8 cellular contexts compared by ENCODE assay signal in the genomic region with DNA sequence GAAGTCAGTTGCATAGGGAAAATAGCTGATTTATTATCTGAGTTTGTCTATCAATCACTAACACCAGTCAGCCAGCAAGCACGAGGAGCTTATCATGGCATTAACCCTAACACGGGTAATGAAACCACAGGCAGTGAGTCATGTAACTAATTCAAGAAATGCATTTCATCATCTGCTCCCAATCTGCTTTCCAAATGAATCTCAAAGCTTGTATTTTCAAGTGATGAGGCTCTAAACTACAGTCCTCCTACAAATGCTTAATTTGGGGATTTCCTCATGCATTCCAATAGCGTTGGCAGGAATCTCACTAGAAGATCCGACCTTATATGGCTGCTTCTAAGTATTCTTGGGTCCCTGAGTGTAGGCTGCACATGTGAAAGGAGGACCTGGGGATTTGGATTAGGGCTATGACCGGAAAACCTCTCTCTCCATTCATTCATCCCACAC.
A peak's percentile ranks its signal among the peaks of the same experiment; 100 is the strongest.
DNase-seq lines count a peak whose midpoint lies in the region; ATAC-seq, FAIRE-seq and TF ChIP-seq lines count a peak whose summit lies in the region.

No MANE protein-coding gene starts in this region.

- TF ChIP-seq CTCF in bronchial epithelial cell (IDR thresholded peaks at IDR 0.05; ENCODE audit: insufficient read depth, low read length, severe bottlenecking) (no peak), osteoblast (IDR thresholded peaks at IDR 0.05; ENCODE audit: extremely low read depth, low read depth, low read length) (no peak), neural progenitor cell (IDR thresholded peaks at IDR 0.05) (no peak), endothelial cell (IDR thresholded peaks at IDR 0.05; ENCODE audit: unreplicated experiment) (no peak)

- no peaks in the 10 kb centered on the region for H4K20me1 ChIP-seq in osteoblast (ENCODE audit: insufficient read depth, low read length)
- no peaks in the 10 kb centered on the region for H4K20me1 ChIP-seq in neural progenitor cell (ENCODE audit: low read depth)

- POLR2A ChIA-PET in activated CD4-positive, alpha-beta memory T cell treated with anti-CD3 and anti-CD28 coated beads, Interleukin-2, amount 10 ng/mL, durations not matched to agents 7 days and 5 days (lab: Charles Lee), result no interaction called here

- H3K27ac Mint-ChIP-seq in neural progenitor cell, result no peak overlapping the region
- H3K27ac Mint-ChIP-seq in endothelial cell (ENCODE audit: unreplicated experiment), result no peak overlapping the region
- H3K27ac Mint-ChIP-seq in activated CD4-positive, alpha-beta memory T cell treated with anti-CD3 and anti-CD28 coated beads, Interleukin-2, amount 10 ng/mL, durations not matched to agents 7 days and 5 days, result no peak overlapping the region

- no peak overlapping the region for H2AFZ ChIP-seq in osteoblast (ENCODE audit: low read length)
- no peak overlapping the region for H2AFZ ChIP-seq in neural progenitor cell (replicated peaks)

- no peaks in the 10 kb centered on the region for H3K36me3 ChIP-seq in bronchial epithelial cell (ENCODE audit: control insufficient read depth, insufficient read depth, low read length)
- H3K36me3 ChIP-seq in osteoblast (ENCODE audit: insufficient read depth, low read length), result no peaks in the 10 kb centered on the region
- no peaks in the 10 kb centered on the region for H3K36me3 ChIP-seq in neural progenitor cell

- H3K4me3 ChIP-seq in bronchial epithelial cell (ENCODE audit: low read depth, low read length) (no peak overlapping the region), osteoblast (ENCODE audit: insufficient read depth, low read length) (no peak overlapping the region), neural progenitor cell (no peak overlapping the region)

- H3K4me3 Mint-ChIP-seq in neural progenitor cell (no peak overlapping the region), endothelial cell (ENCODE audit: unreplicated experiment) (no peak overlapping the region)
- no peak overlapping the region for H3K4me3 Mint-ChIP-seq in activated CD4-positive, alpha-beta memory T cell treated with anti-CD3 and anti-CD28 coated beads, Interleukin-2, amount 10 ng/mL, durations not matched to agents 7 days and 5 days

- peaks cover 9% of the 10 kb centered on the region for H3K27me3 ChIP-seq in bronchial epithelial cell (ENCODE audit: control insufficient read depth, insufficient read depth, low read length)
- peaks cover 3% of the 10 kb centered on the region for H3K27me3 ChIP-seq in osteoblast (ENCODE audit: insufficient read depth, low read length)
- no peaks in the 10 kb centered on the region for H3K27me3 ChIP-seq in neural progenitor cell

- H3K9ac ChIP-seq in neural progenitor cell, result no peak overlapping the region

- H3K4me2 ChIP-seq in osteoblast (ENCODE audit: insufficient read depth, low read length) (no peak overlapping the region), neural progenitor cell (no peak overlapping the region)

- H3K4me1 ChIP-seq in osteoblast (ENCODE audit: insufficient read depth, low read length), result peaks cover 15% of the 10 kb centered on the region
- no peaks in the 10 kb centered on the region for H3K4me1 ChIP-seq in neural progenitor cell

- CTCF ChIA-PET in activated CD4-positive, alpha-beta memory T cell treated with anti-CD3 and anti-CD28 coated beads, Interleukin-2, amount 10 ng/mL, durations not matched to agents 7 days and 5 days (lab: Charles Lee), result interaction anchor here (0.8 kb wide), 1 partner anchor 137 kb away, joined by 3 read pairs; no protein-coding TSS in a partner anchor

- H3K4me1 Mint-ChIP-seq in neural progenitor cell (no peaks in the 10 kb centered on the region), endothelial cell (ENCODE audit: unreplicated experiment) (peaks cover 9% of the 10 kb centered on the region)
- no peaks in the 10 kb centered on the region for H3K4me1 Mint-ChIP-seq in activated CD4-positive, alpha-beta memory T cell treated with anti-CD3 and anti-CD28 coated beads, Interleukin-2, amount 10 ng/mL, durations not matched to agents 7 days and 5 days

- no peaks in the 10 kb centered on the region for H3K27me3 Mint-ChIP-seq in neural progenitor cell (ENCODE audit: insufficient read depth, low read depth)
- H3K27me3 Mint-ChIP-seq in endothelial cell (ENCODE audit: unreplicated experiment), result peaks cover 3% of the 10 kb centered on the region
- H3K27me3 Mint-ChIP-seq in activated CD4-positive, alpha-beta memory T cell treated with anti-CD3 and anti-CD28 coated beads, Interleukin-2, amount 10 ng/mL, durations not matched to agents 7 days and 5 days, result peaks cover 3% of the 10 kb centered on the region

- peak; percentile 99 for FAIRE-seq in bronchial epithelial cell (lab: Jason Lieb, UNC)

- H3F3A ChIP-seq in neural progenitor cell (ENCODE audit: low read depth), result no peaks in the 10 kb centered on the region

- ATAC-seq in GM18868 (IDR thresholded peaks at IDR 0.05; ENCODE audit: unreplicated experiment), result peak; percentile 47

- H3K9me3 Mint-ChIP-seq in neural progenitor cell, result no peaks in the 10 kb centered on the region
- no peaks in the 10 kb centered on the region for H3K9me3 Mint-ChIP-seq in endothelial cell (ENCODE audit: unreplicated experiment)
- H3K9me3 Mint-ChIP-seq in activated CD4-positive, alpha-beta memory T cell treated with anti-CD3 and anti-CD28 coated beads, Interleukin-2, amount 10 ng/mL, durations not matched to agents 7 days and 5 days, result no peaks in the 10 kb centered on the region

- H3K79me2 ChIP-seq in osteoblast (ENCODE audit: insufficient read depth, low read length), result no peaks in the 10 kb centered on the region
- no peaks in the 10 kb centered on the region for H3K79me2 ChIP-seq in neural progenitor cell (ENCODE audit: low read depth)

- peak; percentile 59 for DNase-seq in HK-2 (ENCODE audit: unreplicated experiment)
- peak; percentile 94 for DNase-seq in bronchial epithelial cell (ENCODE audit: low read depth)
- peak; percentile 86 for DNase-seq in osteoblast (ENCODE audit: insufficient read length, low spot score, missing footprints)
- DNase-seq in neural progenitor cell (ENCODE audit: low spot score), result no peak
- no peak for DNase-seq in endothelial cell (ENCODE audit: low spot score)
- DNase-seq in NCI-H345 treated with DMSO at 0.1 percent for 48 hours (lab: John Stamatoyannopoulos, UW; ENCODE audit: unreplicated experiment), result no peak
- no peak for DNase-seq in activated CD4-positive, alpha-beta memory T cell treated with anti-CD3 and anti-CD28 coated beads, Interleukin-2, amount 10 ng/mL, durations not matched to agents 7 days and 5 days

- H3K27ac ChIP-seq in osteoblast (ENCODE audit: low read depth, low read length) (no peak overlapping the region), neural progenitor cell (no peak overlapping the region)

- H3K36me3 Mint-ChIP-seq in neural progenitor cell (no peaks in the 10 kb centered on the region), endothelial cell (ENCODE audit: low read depth, unreplicated experiment) (no peaks in the 10 kb centered on the region)
- H3K36me3 Mint-ChIP-seq in activated CD4-positive, alpha-beta memory T cell treated with anti-CD3 and anti-CD28 coated beads, Interleukin-2, amount 10 ng/mL, durations not matched to agents 7 days and 5 days (ENCODE audit: low read depth), result no peaks in the 10 kb centered on the region

- H3K9me3 ChIP-seq in osteoblast (ENCODE audit: low read depth, low read length) (no peaks in the 10 kb centered on the region), neural progenitor cell (ENCODE audit: low read depth) (no peaks in the 10 kb centered on the region)

Comparison
In these comparisons a context has a peak if more than half of its experiments do, and no peak if none do; other contexts are left out.
1. DNase-seq: peak in HK-2 (single experiment), bronchial epithelial cell (single experiment) and osteoblast (single experiment); none in neural progenitor cell (single experiment), endothelial cell (single experiment), NCI-H345 treated with DMSO at 0.1 percent for 48 hours (single experiment) and activated CD4-positive, alpha-beta memory T cell treated with anti-CD3 and anti-CD28 coated beads, Interleukin-2, amount 10 ng/mL, durations not matched to agents 7 days and 5 days (single experiment).